In genomic region chr16:23751053-23751452, GRCh38 we compare ENCODE assay signal across 16 cellular contexts. TPM values are rescaled to one million over a fixed set of nuclear protein-coding genes. Genes with fewer than 3 reads are reported as not detected.
"Had no signal": no experiment of that assay in that cellular context is flagged by ENCODE, and none has a peak within 500 bp of the region (broad histone marks: within the 10 kb centered on the region; RNA-seq: fewer than 3 reads in every experiment).

No MANE protein-coding gene starts in this region.

RNA-seq across cellular contexts. Expression of gene CHP2, which starts 3.8 kb away (rescaled TPM):
- total RNA-seq: activated naive CD4-positive, alpha-beta T cell treated with anti-CD3 and anti-CD28 coated beads for 36 hours; activated naive CD4-positive, alpha-beta T cell treated with anti-CD3 and anti-CD28 coated beads, Interleukin-2, amount 50 U/mL, for 72 hours; activated naive CD8-positive, alpha-beta T cell treated with anti-CD3 and anti-CD28 coated beads for 36 hours; activated naive CD8-positive, alpha-beta T cell treated with anti-CD3 and anti-CD28 coated beads, Interleukin-2, amount 10 ng/mL, durations not matched to agents 7 days and 5 days; activated T-cell treated with anti-CD3 and anti-CD28 coated beads, Interleukin-2, amount 50 U/mL, for 4 hours; activated T-cell treated with anti-CD3 and anti-CD28 coated beads, Interleukin-2, amount 50 U/mL, for 72 hours; activated T-helper 1 cell treated with anti-CD3 and anti-CD28 coated beads, Interleukin-12 subunit alpha, Interleukin-12 subunit beta, Interleukin-2, Interleukin-4 antibody, amounts not matched to agents 30 ng/mL and 10 ng/mL and 1 ng/mL, durations not matched to agents 14 hours and 24 hours and 36 hours; activated T-helper 17 cell treated with anti-CD3 and anti-CD28 coated beads, Interleukin-2, amount 50 U/mL, for 72 hours; activated T-helper 2 cell treated with anti-CD3 and anti-CD28 coated beads, Interferon-gamma antibody, Interleukin-2, Interleukin-4, amounts not matched to agents 10 μg/mL and 5 μg/mL and 100 μg/mL, durations not matched to agents 14 hours and 24 hours and 36 hours; ascending aorta; astrocyte; body of pancreas; cardiac muscle cell; cardiac septum; chondrocyte had no signal
- polyA plus RNA-seq: cardiac muscle cell had no signal

RNA-seq across cellular contexts. Expression of gene ERN2, which starts 38.0 kb away (rescaled TPM):
- total RNA-seq: activated naive CD4-positive, alpha-beta T cell treated with anti-CD3 and anti-CD28 coated beads for 36 hours; activated naive CD4-positive, alpha-beta T cell treated with anti-CD3 and anti-CD28 coated beads, Interleukin-2, amount 50 U/mL, for 72 hours; activated naive CD8-positive, alpha-beta T cell treated with anti-CD3 and anti-CD28 coated beads for 36 hours; activated naive CD8-positive, alpha-beta T cell treated with anti-CD3 and anti-CD28 coated beads, Interleukin-2, amount 10 ng/mL, durations not matched to agents 7 days and 5 days; activated T-helper 1 cell treated with anti-CD3 and anti-CD28 coated beads, Interleukin-12 subunit alpha, Interleukin-12 subunit beta, Interleukin-2, Interleukin-4 antibody, amounts not matched to agents 30 ng/mL and 10 ng/mL and 1 ng/mL, durations not matched to agents 14 hours and 24 hours and 36 hours; activated T-helper 17 cell treated with anti-CD3 and anti-CD28 coated beads, Interleukin-2, amount 50 U/mL, for 72 hours; activated T-helper 2 cell treated with anti-CD3 and anti-CD28 coated beads, Interferon-gamma antibody, Interleukin-2, Interleukin-4, amounts not matched to agents 10 μg/mL and 5 μg/mL and 100 μg/mL, durations not matched to agents 14 hours and 24 hours and 36 hours; aorta; ascending aorta; astrocyte; cardiac septum; chondrocyte had no signal
